ENCODE assay signal across 8 cellular contexts in genomic region chr7:155456772-155457543, GRCh38. TPM values are rescaled to one million over a fixed set of nuclear protein-coding genes. Genes with fewer than 3 reads are reported as not detected.
DNase-seq lines count a peak whose midpoint lies in the region; ATAC-seq and TF ChIP-seq lines count a peak whose summit lies in the region.

No MANE protein-coding gene starts in this region.

- peak in 1 of 3 donors; percentile 23 for DNase-seq in CD4-positive, CD25-positive, alpha-beta regulatory T cell
- DNase-seq in esophagus squamous epithelium (lab: John Stamatoyannopoulos, UW) (no peak), thyroid gland (peak; percentile 70), mesenteric fat pad (ENCODE audit: low spot score) (no peak), NCI-H510A treated with DMSO at 0.1 percent for 48 hours (lab: John Stamatoyannopoulos, UW) (no peak)

- H3K9me3 Mint-ChIP-seq in CD4-positive, CD25-positive, alpha-beta regulatory T cell: peaks cover 0 to 5% (median 0%) of the 10 kb centered on the region in 7 donors

- TF ChIP-seq POLR2A in esophagus squamous epithelium (IDR thresholded peaks at IDR 0.05): no peak
- TF ChIP-seq POLR2A in thyroid gland (IDR thresholded peaks at IDR 0.05): no peak

- H3K27ac ChIP-seq in CD4-positive, CD25-positive, alpha-beta regulatory T cell (ENCODE audit: insufficient read depth, low read length, poor library complexity, severe bottlenecking): no peak overlapping the region
- H3K27ac ChIP-seq in esophagus squamous epithelium (no peak overlapping the region), muscle layer of duodenum (ENCODE audit: low read length) (no peak overlapping the region), thyroid gland (no peak overlapping the region)

- TF ChIP-seq CTCF in WI38 (IDR thresholded peaks at IDR 0.05; ENCODE audit: low read depth, low read length) (no peak), esophagus squamous epithelium (IDR thresholded peaks at IDR 0.05) (no peak), thyroid gland (IDR thresholded peaks at IDR 0.05) (no peak)

- H3K36me3 ChIP-seq in CD4-positive, CD25-positive, alpha-beta regulatory T cell (ENCODE audit: control insufficient read depth, insufficient read depth, low read length): no peaks in the 10 kb centered on the region
- no peaks in the 10 kb centered on the region for H3K36me3 ChIP-seq in esophagus squamous epithelium
- H3K36me3 ChIP-seq in muscle layer of duodenum (ENCODE audit: control insufficient read depth in 1 of 2, insufficient read depth in 2 of 2, low read length in 2 of 2): no peaks in the 10 kb centered on the region
- no peaks in the 10 kb centered on the region for H3K36me3 ChIP-seq in thyroid gland

- peak overlapping the region; percentile 44 for H3K4me3 ChIP-seq in CD4-positive, CD25-positive, alpha-beta regulatory T cell (ENCODE audit: low read depth, low read length)
- peak overlapping the region; percentile 35 for H3K4me3 ChIP-seq in WI38 (ENCODE audit: low read depth, low read length)
- H3K4me3 ChIP-seq in esophagus squamous epithelium: peak overlapping the region; percentile 26 to 60 (median 42)
- H3K4me3 ChIP-seq in muscle layer of duodenum (ENCODE audit: low read depth in 1 of 2, low read length in 2 of 2): peak overlapping the region; percentile 68 to 69
- peak overlapping the region in 2 of 3 donors; percentile 22 to 55 for H3K4me3 ChIP-seq in thyroid gland (replicated peaks in 1 of 3)

- H3K36me3 Mint-ChIP-seq in CD4-positive, CD25-positive, alpha-beta regulatory T cell: no peaks in the 10 kb centered on the region

- intact Hi-C loops in esophagus squamous epithelium (cut with DNase I) (no loop called here), thyroid gland (cut with DNase I) (no loop called here)

- H3K9me3 ChIP-seq in CD4-positive, CD25-positive, alpha-beta regulatory T cell (ENCODE audit: control insufficient read depth in 2 of 2, low read length in 2 of 2): no peaks in the 10 kb centered on the region
- H3K9me3 ChIP-seq in esophagus squamous epithelium (no peaks in the 10 kb centered on the region), muscle layer of duodenum (ENCODE audit: control insufficient read depth in 1 of 2, low read length in 2 of 2) (no peaks in the 10 kb centered on the region), thyroid gland (no peaks in the 10 kb centered on the region)

- H3K27ac Mint-ChIP-seq in CD4-positive, CD25-positive, alpha-beta regulatory T cell: no peak overlapping the region

- H3K4me1 Mint-ChIP-seq in CD4-positive, CD25-positive, alpha-beta regulatory T cell: peaks cover 0 to 22% (median 4%) of the 10 kb centered on the region in 4 donors

- ATAC-seq in CD4-positive, CD25-positive, alpha-beta regulatory T cell (ENCODE audit: low read depth in 2 of 2): no peak
- peak; percentile 53 for ATAC-seq in HG03354 (IDR thresholded peaks at IDR 0.05; ENCODE audit: poor library complexity, severe bottlenecking, unreplicated experiment)

- H3K4me3 Mint-ChIP-seq in CD4-positive, CD25-positive, alpha-beta regulatory T cell: peak overlapping the region in 3 of 4 donors; percentile 36 to 93 (median 66)

- peaks cover 18% of the 10 kb centered on the region for H3K4me1 ChIP-seq in CD4-positive, CD25-positive, alpha-beta regulatory T cell (ENCODE audit: control insufficient read depth, insufficient read depth, low read length, poor library complexity, severe bottlenecking)
- H3K4me1 ChIP-seq in esophagus squamous epithelium: peaks cover 29 to 56% (median 39%) of the 10 kb centered on the region in 3 donors
- H3K4me1 ChIP-seq in muscle layer of duodenum (ENCODE audit: control insufficient read depth in 1 of 2, insufficient read depth in 2 of 2, low read length in 2 of 2): peaks cover 2 to 53% of the 10 kb centered on the region in 2 donors
- H3K4me1 ChIP-seq in thyroid gland: peaks cover 27 to 46% of the 10 kb centered on the region in 2 donors

- peaks cover 74% of the 10 kb centered on the region for H3K27me3 Mint-ChIP-seq in CD4-positive, CD25-positive, alpha-beta regulatory T cell

- 3 to 6% methylated on average over 14 to 47 of the region's 67 CpGs for WGBS in esophagus squamous epithelium, 2 donors
- WGBS in thyroid gland, 2 donors: 2 to 8% methylated on average over 34 to 39 of the region's 67 CpGs

- peaks cover 25% of the 10 kb centered on the region for H3K27me3 ChIP-seq in CD4-positive, CD25-positive, alpha-beta regulatory T cell (ENCODE audit: control insufficient read depth, insufficient read depth, low read length)
- H3K27me3 ChIP-seq in esophagus squamous epithelium (peaks cover 74 to 98% (median 82%) of the 10 kb centered on the region in 4 donors), muscle layer of duodenum (ENCODE audit: low read depth, low read length) (peaks cover 80% of the 10 kb centered on the region), thyroid gland (peaks cover 74% of the 10 kb centered on the region)

RNA-seq across cellular contexts. Expression of gene EN2, which starts 1.0 kb away (rescaled TPM):
- not detected for total RNA-seq in CD4-positive, CD25-positive, alpha-beta regulatory T cell
- polyA plus RNA-seq in CD4-positive, CD25-positive, alpha-beta regulatory T cell: not detected
- total RNA-seq in esophagus squamous epithelium: under 1 TPM in 1 of 4 donors, not detected in 3; under 0.01 TPM
- under 1 TPM in 3 of 4 donors, not detected in 1; 0.22 to 0.29 (median 0.27) TPM for total RNA-seq in thyroid gland
- total RNA-seq in mesenteric fat pad: 0.22 TPM

Comparison
In these comparisons a context has a peak if more than half of its experiments do, and no peak if none do; other contexts are left out.
1. DNase-seq: peak in thyroid gland (2 of 2); none in esophagus squamous epithelium (single experiment), mesenteric fat pad (single experiment) and NCI-H510A treated with DMSO at 0.1 percent for 48 hours (single experiment).
2. Peak in every context shown above with its lines, with median percentiles within 50 percentile points of each other: H3K4me3 ChIP-seq.